In genomic region chr17:1055751-1056645, GRCh38 we compare ENCODE assay signal across 8 cellular contexts. TPM values are rescaled to one million over a fixed set of nuclear protein-coding genes. Genes with fewer than 3 reads are reported as not detected.
DNase-seq lines count a peak whose midpoint lies in the region; ATAC-seq and TF ChIP-seq lines count a peak whose summit lies in the region.
"Had no signal": no experiment of that assay in that cellular context is flagged by ENCODE, and none has a peak within 500 bp of the region (broad histone marks: within the 10 kb centered on the region; RNA-seq: fewer than 3 reads in every experiment).

No MANE protein-coding gene starts in this region.

- TF ChIP-seq CTCF in GM12875 (IDR thresholded peaks at IDR 0.05; ENCODE audit: borderline replicate concordance, insufficient read depth, low read depth, low read length), result peak; percentile 61
- TF ChIP-seq CTCF in fibroblast of villous mesenchyme (IDR thresholded peaks at IDR 0.05; ENCODE audit: insufficient read depth, low read depth, low read length), result peak; percentile 67
- TF ChIP-seq CTCF in osteoblast (IDR thresholded peaks at IDR 0.05; ENCODE audit: extremely low read depth, low read depth, low read length), result peak; percentile 68

- peaks cover 28% of the 10 kb centered on the region for H4K20me1 ChIP-seq in osteoblast (ENCODE audit: insufficient read depth, low read length)

- peak; percentile 53 for DNase-seq in NCI-H460 (ENCODE audit: extremely low read depth, low read depth)
- DNase-seq in activated T-cell treated with anti-CD3 and anti-CD28 coated beads, Interleukin-2, amount 50 U/mL, for 72 hours, result peak; percentile 39 to 52
- DNase-seq in fibroblast of villous mesenchyme (ENCODE audit: low read depth), result peak; percentile 62
- DNase-seq in osteoblast (ENCODE audit: insufficient read length, low spot score, missing footprints), result peak; percentile 98
- no peak for DNase-seq in NCI-H510A (lab: John Stamatoyannopoulos, UW)

- H3K27ac Mint-ChIP-seq in activated T-cell treated with anti-CD3 and anti-CD28 coated beads, Interleukin-2, amount 50 U/mL, for 72 hours, result no peak overlapping the region
- H3K27ac Mint-ChIP-seq: activated naive CD8-positive, alpha-beta T cell had no signal

- peaks cover 43% of the 10 kb centered on the region for H3K36me3 ChIP-seq in osteoblast (ENCODE audit: insufficient read depth, low read length)

- no peaks in the 10 kb centered on the region for H3K4me1 Mint-ChIP-seq in activated T-cell treated with anti-CD3 and anti-CD28 coated beads, Interleukin-2, amount 50 U/mL, for 72 hours (ENCODE audit: low read depth)

- ATAC-seq in activated T-cell treated with anti-CD3 and anti-CD28 coated beads, Interleukin-2, amount 50 U/mL, for 72 hours (replicated peaks in 1 of 2), result peak; percentile 38 to 53
- no peak for ATAC-seq in GM18511 (IDR thresholded peaks at IDR 0.05; ENCODE audit: unreplicated experiment)

- no peaks in the 10 kb centered on the region for H3K79me2 ChIP-seq in osteoblast (ENCODE audit: insufficient read depth, low read length)

- no peak overlapping the region for H3K4me3 Mint-ChIP-seq in activated T-cell treated with anti-CD3 and anti-CD28 coated beads, Interleukin-2, amount 50 U/mL, for 72 hours
- H3K4me3 Mint-ChIP-seq: activated naive CD8-positive, alpha-beta T cell had no signal

- H2AFZ ChIP-seq in osteoblast (ENCODE audit: low read length), result no peak overlapping the region

- H3K36me3 Mint-ChIP-seq in activated T-cell treated with anti-CD3 and anti-CD28 coated beads, Interleukin-2, amount 50 U/mL, for 72 hours (ENCODE audit: insufficient read depth in 2 of 2), result peaks cover 5 to 8% of the 10 kb centered on the region in 2 donors

- no peak overlapping the region for H3K27ac ChIP-seq in osteoblast (ENCODE audit: low read depth, low read length)

- H3K9me3 ChIP-seq in osteoblast (ENCODE audit: low read depth, low read length), result no peaks in the 10 kb centered on the region

- no peaks in the 10 kb centered on the region for H3K9me3 Mint-ChIP-seq in activated T-cell treated with anti-CD3 and anti-CD28 coated beads, Interleukin-2, amount 50 U/mL, for 72 hours

- no peak overlapping the region for H3K4me2 ChIP-seq in osteoblast (ENCODE audit: insufficient read depth, low read length)

- no peaks in the 10 kb centered on the region for H3K27me3 ChIP-seq in osteoblast (ENCODE audit: insufficient read depth, low read length)

- no peaks in the 10 kb centered on the region for H3K27me3 Mint-ChIP-seq in activated T-cell treated with anti-CD3 and anti-CD28 coated beads, Interleukin-2, amount 50 U/mL, for 72 hours (ENCODE audit: low read depth)
- H3K27me3 Mint-ChIP-seq: activated naive CD8-positive, alpha-beta T cell had no signal

- no peak overlapping the region for H3K4me3 ChIP-seq in GM12875 (ENCODE audit: low read depth, low read length)
- H3K4me3 ChIP-seq in fibroblast of villous mesenchyme (ENCODE audit: low read depth, low read length), result no peak overlapping the region
- H3K4me3 ChIP-seq in osteoblast (ENCODE audit: insufficient read depth, low read length), result no peak overlapping the region

- no peaks in the 10 kb centered on the region for H3K4me1 ChIP-seq in osteoblast (ENCODE audit: insufficient read depth, low read length)

RNA-seq across cellular contexts. Expression of gene TIMM22, which starts 59.1 kb away (rescaled TPM):
- total RNA-seq in NCI-H460 (2014; rRNA removed; shearing (Covaris generic)), result 18.5 and 21.1 TPM in 2 replicates
- polyA plus RNA-seq in NCI-H460 (2014; cell fraction: nucleus; rRNA removed), result 13.5 and 18.6 TPM in 2 replicates
- total RNA-seq in activated T-cell treated with anti-CD3 and anti-CD28 coated beads, Interleukin-2, amount 50 U/mL, for 72 hours, result 10 to 100 TPM; 10.3 to 12.0 TPM
- total RNA-seq in fibroblast of villous mesenchyme (16.8 and 20.3 TPM in 2 replicates), osteoblast (10.5 and 10.6 TPM in 2 replicates)
